ENCODE assay signal across 8 cellular contexts in genomic region chr7:66629222-66629658, GRCh38. TPM values are rescaled to one million over a fixed set of nuclear protein-coding genes. Genes with fewer than 3 reads are reported as not detected.
DNase-seq lines count a peak whose midpoint lies in the region; ATAC-seq and TF ChIP-seq lines count a peak whose summit lies in the region.

No MANE protein-coding gene starts in this region.

- POLR2A ChIA-PET in Panc1 (lab: Charles Lee), result interaction anchor here (0.6 to 0.7 kb wide), 4 partner anchors 36 to 386 kb away, joined by 3 to 7 read pairs (median 4); no protein-coding TSS in a partner anchor

- H3K4me1 Mint-ChIP-seq in endothelial cell (ENCODE audit: unreplicated experiment) (peaks cover 8% of the 10 kb centered on the region), nephron (peaks cover 5% of the 10 kb centered on the region)

- TF ChIP-seq CTCF in Panc1 (IDR thresholded peaks at IDR 0.05) (no peak), endothelial cell (IDR thresholded peaks at IDR 0.05; ENCODE audit: unreplicated experiment) (no peak), nephron (IDR thresholded peaks at IDR 0.05; ENCODE audit: unreplicated experiment in 3 of 3) (no peak)

- H3K27ac Mint-ChIP-seq in endothelial cell (ENCODE audit: unreplicated experiment) (no peak overlapping the region), nephron (peak overlapping the region in 2 of 3 experiments; percentile 30 to 68)

- H3K36me3 Mint-ChIP-seq in endothelial cell (ENCODE audit: low read depth, unreplicated experiment), result peaks cover 10% of the 10 kb centered on the region
- peaks cover 13% of the 10 kb centered on the region for H3K36me3 Mint-ChIP-seq in nephron (ENCODE audit: low read depth)

- CTCF ChIA-PET in Panc1 (lab: Charles Lee), result no interaction called here

- in situ Hi-C loops in Panc1 (cut with HindIII; ENCODE audit: low pct_unique_long_range_greater_than_20kb, low sequenced_read_pairs), result no loop called here

- peaks cover 4% of the 10 kb centered on the region; the same call in 1 of the 2 replicates for H3K4me1 ChIP-seq in Panc1 (ENCODE audit: control insufficient read depth, insufficient read depth, low read length)

- H3K4me3 ChIP-seq in Panc1 (ENCODE audit: low read depth in 2 of 2, low read length in 2 of 2), result peak overlapping the region; percentile 75 to 77

- H3K4me3 Mint-ChIP-seq in endothelial cell (ENCODE audit: unreplicated experiment) (peak overlapping the region; percentile 82), nephron (peak overlapping the region; percentile 80 to 95 (median 91))

- no peaks in the 10 kb centered on the region for H3K36me3 ChIP-seq in Panc1 (ENCODE audit: control insufficient read depth, insufficient read depth, low read length)

- H3K9me3 ChIP-seq in Panc1 (ENCODE audit: control insufficient read depth, insufficient read depth, low read depth, low read length), result no peaks in the 10 kb centered on the region

- ATAC-seq in Panc1 (peak; percentile 28), GM18873 (IDR thresholded peaks at IDR 0.05; ENCODE audit: low FRiP score, unreplicated experiment) (no peak), GM18498 (IDR thresholded peaks at IDR 0.05; ENCODE audit: unreplicated experiment) (no peak)

- BruUV-seq in Panc1 (replicated peaks; lab: Mats Ljungman, UMichigan), result no TSS peak

- H3K27ac ChIP-seq in Panc1 (ENCODE audit: low read length), result peak overlapping the region; percentile 71

- DNase-seq in NCI-H345 (lab: John Stamatoyannopoulos, UW) (peak; percentile 67), NCI-H345 treated with DMSO at 0.1 percent for 48 hours (lab: John Stamatoyannopoulos, UW; ENCODE audit: unreplicated experiment) (no peak), Panc1 (ENCODE audit: low read depth, low spot score) (no peak), endothelial cell (ENCODE audit: low spot score) (no peak), cortex of kidney (lab: John Stamatoyannopoulos, UW) (no peak)

- H3K27me3 Mint-ChIP-seq in endothelial cell (ENCODE audit: unreplicated experiment) (peaks cover 6% of the 10 kb centered on the region), nephron (ENCODE audit: low read depth) (peaks cover under 1% of the 10 kb centered on the region)

- intact Hi-C loops in Panc1 (cut with micrococcal nuclease; ENCODE audit: unreplicated experiment), result no loop called here

- H3K27me3 ChIP-seq in Panc1 (ENCODE audit: control insufficient read depth, insufficient read depth, low read length), result no peaks in the 10 kb centered on the region

- H3K9me3 Mint-ChIP-seq in endothelial cell (ENCODE audit: unreplicated experiment) (no peaks in the 10 kb centered on the region), nephron (no peaks in the 10 kb centered on the region)

RNA-seq across cellular contexts. Expression of gene KCTD7, which starts 0.6 kb away (rescaled TPM):
- total RNA-seq in Panc1 (2021; ENCODE audit: unreplicated experiment) (28.0 TPM), endothelial cell (ENCODE audit: unreplicated experiment) (14.6 TPM)
- 22.4 TPM for polyA plus RNA-seq in Panc1 (2012; ENCODE audit: insufficient read length)
